Comparison of ENCODE assay signal across 24 cellular contexts in the genomic region with DNA sequence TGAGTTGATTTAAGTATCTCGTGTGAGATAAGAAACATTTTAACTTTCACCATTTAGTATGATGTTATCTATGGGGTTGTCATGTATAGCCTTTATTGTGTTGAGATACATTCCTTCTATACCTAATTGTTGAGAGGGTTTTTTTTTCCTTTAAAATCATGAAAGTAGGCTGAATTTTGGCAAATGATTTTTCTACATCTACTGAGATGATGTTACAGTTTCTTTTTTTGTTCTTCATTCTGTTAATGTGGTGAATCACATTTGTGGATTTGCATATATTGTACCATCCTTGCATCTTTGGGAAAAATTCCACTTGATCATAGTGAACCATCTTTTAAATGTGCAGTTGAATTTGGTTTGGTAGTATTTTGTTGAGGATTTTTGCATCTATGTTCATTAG. TPM values are rescaled to one million over a fixed set of nuclear protein-coding genes. Genes with fewer than 3 reads are reported as not detected.
"Had no signal": no experiment of that assay in that cellular context is flagged by ENCODE, and none has a peak within 500 bp of the region (broad histone marks: within the 10 kb centered on the region; RNA-seq: fewer than 3 reads in every experiment).

No MANE protein-coding gene starts in this region.

- H3K27me3 ChIP-seq: heart right ventricle, hepatocyte, left lung had no signal

- H3K36me3 ChIP-seq: heart right ventricle, left lung, left ventricle myocardium inferior, lower lobe of right lung had no signal

- H3K27ac ChIP-seq: heart right ventricle, hepatocyte, left lung, left ventricle myocardium inferior, lower lobe of right lung had no signal

- H3K9me3 ChIP-seq: left lung, lower lobe of right lung, mucosa of descending colon had no signal

- H3K4me3 ChIP-seq: heart right ventricle, hepatocyte, left lung, left ventricle myocardium inferior, lower lobe of right lung, lung, mucosa of descending colon had no signal

- H3K4me1 ChIP-seq: heart right ventricle, left lung, left ventricle myocardium inferior, lower lobe of right lung had no signal

- FAIRE-seq: islet of Langerhans, keratinocyte, kidney had no signal

- DNase-seq: heart right ventricle, hypothalamus, immature natural killer cell, islet precursor cell, kidney, kidney glomerular epithelial cell, left cardiac atrium, left colon, left lung, left ventricle myocardium inferior, left ventricle myocardium superior, lower lobe of right lung, mammary epithelial cell, mesenchymal stem cell, mesendoderm, midbrain, mucosa of descending colon, naive B cell had no signal

RNA-seq across cellular contexts. Expression of a gene that starts 29.2 kb away (rescaled TPM):
- total RNA-seq: left colon, left ventricle myocardium inferior, left ventricle myocardium superior, lower leg skin, mononuclear cell had no signal
